ENCODE assay signal across 1 cellular context in the genomic region with DNA sequence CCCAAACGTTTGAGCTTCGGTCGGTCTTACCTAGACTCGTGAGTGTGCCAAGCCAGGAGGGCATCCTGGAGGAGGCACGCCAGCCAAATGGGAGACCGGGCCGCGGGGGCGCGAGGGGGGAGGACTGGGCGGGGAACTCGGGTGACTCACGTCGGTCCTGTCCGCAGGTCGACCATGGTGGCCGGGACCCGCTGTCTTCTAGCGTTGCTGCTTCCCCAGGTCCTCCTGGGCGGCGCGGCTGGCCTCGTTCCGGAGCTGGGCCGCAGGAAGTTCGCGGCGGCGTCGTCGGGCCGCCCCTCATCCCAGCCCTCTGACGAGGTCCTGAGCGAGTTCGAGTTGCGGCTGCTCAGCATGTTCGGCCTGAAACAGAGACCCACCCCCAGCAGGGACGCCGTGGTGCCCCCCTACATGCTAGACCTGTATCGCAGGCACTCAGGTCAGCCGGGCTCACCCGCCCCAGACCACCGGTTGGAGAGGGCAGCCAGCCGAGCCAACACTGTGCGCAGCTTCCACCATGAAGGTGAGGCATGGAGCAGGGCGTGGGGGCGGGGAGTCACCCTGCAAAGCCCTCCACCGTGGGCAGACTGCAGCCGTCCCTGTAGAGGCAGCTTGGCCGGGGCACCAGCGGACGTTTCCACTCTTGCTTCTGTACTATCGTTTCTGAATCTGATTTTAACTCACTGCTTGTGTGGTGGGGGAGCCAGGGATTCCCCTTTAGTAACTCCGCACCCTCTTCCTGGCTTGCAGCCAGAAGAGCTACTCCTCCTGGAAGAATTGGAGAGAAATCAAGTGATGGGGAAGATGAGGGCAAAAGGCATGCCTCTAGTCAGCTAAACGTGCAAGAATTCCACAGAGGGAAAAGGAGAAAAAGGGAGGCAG.
A peak's percentile ranks its signal among the peaks of the same experiment; 100 is the strongest.
TF ChIP-seq lines count a peak whose summit lies in the region.

No MANE protein-coding gene starts in this region.

TF ChIP-seq in H1, 55 proteins besides CTCF, POLR2A, EP300 and RAD21 (continued from another document):
- TF ChIP-seq, protein P1, sequence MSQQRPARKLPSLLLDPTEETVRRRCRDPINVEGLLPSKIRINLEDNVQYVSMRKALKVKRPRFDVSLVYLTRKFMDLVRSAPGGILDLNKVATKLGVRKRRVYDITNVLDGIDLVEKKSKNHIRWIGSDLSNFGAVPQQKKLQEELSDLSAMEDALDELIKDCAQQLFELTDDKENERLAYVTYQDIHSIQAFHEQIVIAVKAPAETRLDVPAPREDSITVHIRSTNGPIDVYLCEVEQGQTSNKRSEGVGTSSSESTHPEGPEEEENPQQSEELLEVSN (IDR thresholded peaks at IDR 0.05) = no peak
- TF ChIP-seq YY1 (IDR thresholded peaks at IDR 0.05; ENCODE audit: low read depth, low read length) = no peak
- peak; percentile 17; the same call in 1 of the 2 replicates for TF ChIP-seq KDM1A (IDR thresholded peaks at IDR 0.05; ENCODE audit: borderline replicate concordance, low read length)
- TF ChIP-seq SP2 (IDR thresholded peaks at IDR 0.05; ENCODE audit: low read length) = no peak
- no peak for TF ChIP-seq TEAD4 (IDR thresholded peaks at IDR 0.05; ENCODE audit: low read depth, low read length)
- no peak for TF ChIP-seq CTBP2 (IDR thresholded peaks at IDR 0.05; ENCODE audit: borderline replicate concordance, insufficient read depth, insufficient read length, low read length)
